Comparison of ENCODE assay signal across 30 cellular contexts in genomic region chr11:66985508-66986177, GRCh38. TPM values are rescaled to one million over a fixed set of nuclear protein-coding genes. Genes with fewer than 3 reads are reported as not detected.
DNase-seq lines count a peak whose midpoint lies in the region; ATAC-seq and TF ChIP-seq lines count a peak whose summit lies in the region.
"Had no signal": no experiment of that assay in that cellular context is flagged by ENCODE, and none has a peak within 500 bp of the region (broad histone marks: within the 10 kb centered on the region; RNA-seq: fewer than 3 reads in every experiment).

No MANE protein-coding gene starts in this region.

- H3K36me3 Mint-ChIP-seq in activated naive CD4-positive, alpha-beta T cell treated with anti-CD3 and anti-CD28 coated beads, Interleukin-2, amount 50 U/mL, for 72 hours: no peaks in the 10 kb centered on the region
- no peaks in the 10 kb centered on the region for H3K36me3 Mint-ChIP-seq in neural progenitor cell
- H3K36me3 Mint-ChIP-seq: activated naive CD8-positive, alpha-beta T cell treated with anti-CD3 and anti-CD28 coated beads for 36 hours; CD4-positive, alpha-beta memory T cell; mesothelial cell of epicardium; natural killer cell treated with Interleukin-12 subunit alpha and Interleukin-12 subunit beta and Interleukin-15 and Interleukin-18, amount 100 ng/mL, for 72 hours; stimulated activated effector memory CD8-positive, alpha-beta T cell treated with anti-CD3 and anti-CD28 coated beads, Interleukin-12 subunit alpha, Interleukin-12 subunit beta, amount 100 ng/mL, for 72 hours had no signal

- H3K27ac Mint-ChIP-seq in activated naive CD4-positive, alpha-beta T cell treated with anti-CD3 and anti-CD28 coated beads, Interleukin-2, amount 50 U/mL, for 72 hours: no peak overlapping the region
- no peak overlapping the region for H3K27ac Mint-ChIP-seq in neural progenitor cell
- H3K27ac Mint-ChIP-seq: activated naive CD8-positive, alpha-beta T cell treated with anti-CD3 and anti-CD28 coated beads for 36 hours; IgD-negative memory B cell; mesothelial cell of epicardium; natural killer cell treated with Interleukin-12 subunit alpha and Interleukin-12 subunit beta and Interleukin-15 and Interleukin-18, amount 100 ng/mL, for 72 hours; stimulated activated effector memory CD8-positive, alpha-beta T cell treated with anti-CD3 and anti-CD28 coated beads, Interleukin-12 subunit alpha, Interleukin-12 subunit beta, amount 100 ng/mL, for 72 hours had no signal

- H3K27me3 Mint-ChIP-seq in neural progenitor cell (ENCODE audit: insufficient read depth, low read depth): peaks cover 26% of the 10 kb centered on the region

- H3K9me3 ChIP-seq in HCT116 (ENCODE audit: control insufficient read depth in 1 of 2, insufficient read depth in 1 of 2, low read depth in 1 of 2, low read length in 2 of 2) (peaks cover 0 to 4% of the 10 kb centered on the region in 2 experiments; a peak in 1 of 4 replicates), liver (ENCODE audit: control insufficient read depth in 4 of 4, low read length in 3 of 4) (no peaks in the 10 kb centered on the region), neural progenitor cell (ENCODE audit: low read depth) (no peaks in the 10 kb centered on the region)
- H3K9me3 ChIP-seq: colonic mucosa, esophagus squamous epithelium, HAP-1, suprapubic skin had no signal

- POLR2A ChIA-PET in HCT116 (lab: Charles Lee): no interaction called here

- peaks cover 16% of the 10 kb centered on the region for H3K4me1 Mint-ChIP-seq in neural progenitor cell

- H3K9ac ChIP-seq in HCT116 (ENCODE audit: low read length) (no peak overlapping the region), liver (ENCODE audit: low read depth in 1 of 2, low read length in 2 of 2) (no peak overlapping the region), neural progenitor cell (no peak overlapping the region)

- H3K27ac ChIP-seq in 22Rv1: peak overlapping the region; percentile 37; the same call in 1 of the 2 replicates
- H3K27ac ChIP-seq in HCT116 (ENCODE audit: low read depth, low read length): peak overlapping the region; percentile 29; the same call in 1 of the 2 replicates
- H3K27ac ChIP-seq in liver (ENCODE audit: low read depth in 1 of 2, low read length in 2 of 2): peak overlapping the region; percentile 11 to 28
- H3K27ac ChIP-seq in neural progenitor cell: no peak overlapping the region
- H3K27ac ChIP-seq: colonic mucosa, esophagus squamous epithelium, suprapubic skin had no signal

- no peaks in the 10 kb centered on the region for H3K9me2 ChIP-seq in HCT116 (ENCODE audit: insufficient read depth)

- no peak overlapping the region for H3K4me3 ChIP-seq in HCT116 (replicated peaks in 1 of 2; ENCODE audit: low read depth in 1 of 2, low read length in 2 of 2)
- H3K4me3 ChIP-seq in liver (ENCODE audit: low read depth in 1 of 3, low read length in 3 of 3): no peak overlapping the region
- no peak overlapping the region for H3K4me3 ChIP-seq in neural progenitor cell
- H3K4me3 ChIP-seq: colonic mucosa, esophagus squamous epithelium, HAP-1, suprapubic skin had no signal

- intact Hi-C loops in HCT116 (cut with micrococcal nuclease): loop anchor here (5.0 kb wide), 1 partner anchor 37 kb away; the partner anchor contains the start of gene SYT12

- ATAC-seq in HCT116: no peak
- no peak for ATAC-seq in activated naive CD4-positive, alpha-beta T cell treated with anti-CD3 and anti-CD28 coated beads, Interleukin-2, amount 50 U/mL, for 72 hours

- peaks cover 64 to 71% of the 10 kb centered on the region in 2 experiments for H3K4me1 ChIP-seq in HCT116 (ENCODE audit: control insufficient read depth in 1 of 2, insufficient read depth in 2 of 2, low read length in 2 of 2)
- peaks cover 5 to 41% (median 29%) of the 10 kb centered on the region in 4 donors for H3K4me1 ChIP-seq in liver (ENCODE audit: control insufficient read depth in 4 of 4, insufficient read depth in 4 of 4, low read length in 3 of 4)
- H3K4me1 ChIP-seq in neural progenitor cell: no peaks in the 10 kb centered on the region

- DNase-seq in HCT116 (ENCODE audit: low read depth, low spot score) (no peak), cerebellar nuclear complex (lab: John Stamatoyannopoulos, UW) (peak; percentile 52 to 87), neural progenitor cell (ENCODE audit: low spot score) (no peak), NCI-H1436 (lab: John Stamatoyannopoulos, UW) (no peak)
- DNase-seq in activated naive CD4-positive, alpha-beta T cell treated with anti-CD3 and anti-CD28 coated beads, Interleukin-2, amount 50 U/mL, for 72 hours (ENCODE audit: low spot score in 2 of 2): no peak
- DNase-seq in activated CD4-positive, alpha-beta T cell treated with anti-CD3 and anti-CD28 coated beads for 4 hours: no peak
- DNase-seq: activated CD4-positive, alpha-beta T cell treated with anti-CD3 and anti-CD28 coated beads, Interleukin-2, amount 10 ng/mL, durations not matched to agents 7 days and 5 days; activated naive CD8-positive, alpha-beta T cell treated with anti-CD3 and anti-CD28 coated beads for 36 hours; CD4-positive, alpha-beta memory T cell; colonic mucosa; esophagus squamous epithelium; GF-D8; kidney glomerular epithelial cell; MM.1S; NCI-H1417 treated with DMSO at 0.1 percent for 48 hours; NCI-H2171; NCI-H526 treated with DMSO at 0.1 percent for 48 hours; SHP77; small intestine; stimulated activated CD4-positive, alpha-beta T cell treated with anti-CD3 and anti-CD28 coated beads, Interleukin-2, amount 100 ng/mL, for 24 hours; SW 1271 had no signal

- no peaks in the 10 kb centered on the region for H3K36me3 ChIP-seq in HCT116 (ENCODE audit: control insufficient read depth in 1 of 2, insufficient read depth in 2 of 2, low read length in 2 of 2)
- H3K36me3 ChIP-seq in liver (ENCODE audit: control insufficient read depth in 4 of 4, insufficient read depth in 3 of 4, low read depth in 1 of 4, low read length in 3 of 4): no peaks in the 10 kb centered on the region
- no peaks in the 10 kb centered on the region for H3K36me3 ChIP-seq in neural progenitor cell
- H3K36me3 ChIP-seq: colonic mucosa, esophagus squamous epithelium, HAP-1, suprapubic skin had no signal

- BruUV-seq in HCT116 (replicated peaks; lab: Mats Ljungman, UMichigan): no TSS peak

- RAD21 ChIA-PET in HCT116 (lab: Charles Lee; ENCODE audit: low non-redundant PET in 1 of 2, low total read pairs in 2 of 2, uncharacterized antibody in 2 of 2, unreplicated experiment in 2 of 2): interaction anchor here in 1 of 2 experiments (0.6 kb wide), 1 partner anchor 47 kb away, joined by 3 read pairs; no protein-coding TSS in a partner anchor

- no peaks in the 10 kb centered on the region for H3F3A ChIP-seq in neural progenitor cell (ENCODE audit: low read depth)

- no peaks in the 10 kb centered on the region for H4K20me1 ChIP-seq in HCT116 (ENCODE audit: insufficient read depth)
- H4K20me1 ChIP-seq in neural progenitor cell (ENCODE audit: low read depth): no peaks in the 10 kb centered on the region

- H2AFZ ChIP-seq in HCT116 (ENCODE audit: low read depth, low read length, poor library complexity, severe bottlenecking) (no peak overlapping the region), neural progenitor cell (replicated peaks) (no peak overlapping the region)

- no peak for TF ChIP-seq RAD21 in HCT116 (IDR thresholded peaks at IDR 0.05; ENCODE audit: low read depth)
- TF ChIP-seq RAD21 in liver (IDR thresholded peaks at IDR 0.05): peak; percentile 2 to 42

- no peak for TF ChIP-seq CTCF in 22Rv1 (IDR thresholded peaks at IDR 0.05)
- TF ChIP-seq CTCF in HCT116 (IDR thresholded peaks at IDR 0.05 in 2 of 3, conservative IDR thresholded peaks at IDR 0.05 in 1 of 3; ENCODE audit: borderline replicate concordance in 1 of 3, insufficient read depth in 1 of 3, low read depth in 2 of 3, low read length in 2 of 3): no peak
- no peak for TF ChIP-seq CTCF in liver (IDR thresholded peaks at IDR 0.05; ENCODE audit: low read depth, low read length, missing input control)
- no peak for TF ChIP-seq CTCF in neural progenitor cell (IDR thresholded peaks at IDR 0.05)

- H3K4me2 ChIP-seq in HCT116 (ENCODE audit: low read length) (peak overlapping the region; percentile 46), neural progenitor cell (no peak overlapping the region)

- WGBS in liver: 64% methylated on average over 8 of the region's 8 CpGs

- TF ChIP-seq POLR2A in HCT116 (IDR thresholded peaks at IDR 0.05; ENCODE audit: borderline replicate concordance, extremely low read depth, insufficient read depth, insufficient read length): no peak

- H3K79me2 ChIP-seq in HCT116 (ENCODE audit: insufficient read depth, low read length) (no peaks in the 10 kb centered on the region), neural progenitor cell (ENCODE audit: low read depth) (no peaks in the 10 kb centered on the region)

- no peaks in the 10 kb centered on the region for H3K9me3 Mint-ChIP-seq in activated naive CD4-positive, alpha-beta T cell treated with anti-CD3 and anti-CD28 coated beads, Interleukin-2, amount 50 U/mL, for 72 hours
- no peaks in the 10 kb centered on the region for H3K9me3 Mint-ChIP-seq in neural progenitor cell
- H3K9me3 Mint-ChIP-seq: activated CD4-positive, alpha-beta T cell treated with anti-CD3 and anti-CD28 coated beads, Interleukin-2, amount 10 ng/mL, durations not matched to agents 7 days and 5 days; activated naive CD8-positive, alpha-beta T cell treated with anti-CD3 and anti-CD28 coated beads for 36 hours; CD4-positive, alpha-beta memory T cell; IgD-negative memory B cell; mesothelial cell of epicardium; natural killer cell treated with Interleukin-12 subunit alpha and Interleukin-12 subunit beta and Interleukin-15 and Interleukin-18, amount 100 ng/mL, for 72 hours; stimulated activated effector memory CD8-positive, alpha-beta T cell treated with anti-CD3 and anti-CD28 coated beads, Interleukin-12 subunit alpha, Interleukin-12 subunit beta, amount 100 ng/mL, for 72 hours had no signal

- H3K27me3 ChIP-seq in HCT116 (ENCODE audit: insufficient read depth, low read length) (no peaks in the 10 kb centered on the region), liver (ENCODE audit: control insufficient read depth in 4 of 4, insufficient read depth in 4 of 4, low read length in 3 of 4) (no peaks in the 10 kb centered on the region), neural progenitor cell (no peaks in the 10 kb centered on the region)
- H3K27me3 ChIP-seq: colonic mucosa, esophagus squamous epithelium, suprapubic skin had no signal

- CTCF ChIA-PET in HCT116 (lab: Charles Lee): interaction anchor here (2.6 kb wide), 1 partner anchor 9 kb away, joined by 8 read pairs; no protein-coding TSS in a partner anchor

- no peak overlapping the region for H3K4me3 Mint-ChIP-seq in neural progenitor cell
- H3K4me3 Mint-ChIP-seq: activated CD4-positive, alpha-beta T cell treated with anti-CD3 and anti-CD28 coated beads, Interleukin-2, amount 10 ng/mL, durations not matched to agents 7 days and 5 days; activated naive CD8-positive, alpha-beta T cell treated with anti-CD3 and anti-CD28 coated beads for 36 hours; CD4-positive, alpha-beta memory T cell; mesothelial cell of epicardium; natural killer cell treated with Interleukin-12 subunit alpha and Interleukin-12 subunit beta and Interleukin-15 and Interleukin-18, amount 100 ng/mL, for 72 hours; stimulated activated effector memory CD8-positive, alpha-beta T cell treated with anti-CD3 and anti-CD28 coated beads, Interleukin-12 subunit alpha, Interleukin-12 subunit beta, amount 100 ng/mL, for 72 hours had no signal

RNA-seq across cellular contexts. Expression of gene C11orf86, which starts 10.5 kb away (rescaled TPM):
- total RNA-seq in HCT116 (2021; ENCODE audit: unreplicated experiment) (0.25 TPM), liver (not detected), neural progenitor cell (ENCODE audit: low replicate concordance) (not detected in 2 replicates)
- polyA plus RNA-seq in HCT116 (2012): 0.25 and 0.50 TPM in 2 replicates
- polyA plus RNA-seq in liver: under 1 TPM in 1 of 2 donors, not detected in 1; 0.18 TPM
- not detected for total RNA-seq in activated naive CD4-positive, alpha-beta T cell treated with anti-CD3 and anti-CD28 coated beads, Interleukin-2, amount 50 U/mL, for 72 hours
- total RNA-seq: activated CD4-positive, alpha-beta T cell treated with anti-CD3 and anti-CD28 coated beads, Interleukin-2, amount 10 ng/mL, durations not matched to agents 7 days and 5 days; activated naive CD8-positive, alpha-beta T cell treated with anti-CD3 and anti-CD28 coated beads for 36 hours; CD4-positive, alpha-beta memory T cell; esophagus squamous epithelium; mesothelial cell of epicardium; natural killer cell treated with Interleukin-12 subunit alpha and Interleukin-12 subunit beta and Interleukin-15 and Interleukin-18, amount 100 ng/mL, for 72 hours; progenitor cell of endocrine pancreas; suprapubic skin had no signal
- polyA plus RNA-seq: CD4-positive, alpha-beta memory T cell; IgD-negative memory B cell had no signal

RNA-seq across cellular contexts. Expression of gene PC, which starts 27.5 kb away (rescaled TPM):
- 24.1 TPM for total RNA-seq in HCT116 (2021; ENCODE audit: unreplicated experiment)
- 23.7 and 26.8 TPM in 2 replicates for polyA plus RNA-seq in HCT116 (2012)
- total RNA-seq in liver: 100 to 1,000 TPM; 144 to 384 TPM
- polyA plus RNA-seq in liver: 100 to 1,000 TPM; 209 to 583 TPM
- total RNA-seq in activated naive CD4-positive, alpha-beta T cell treated with anti-CD3 and anti-CD28 coated beads, Interleukin-2, amount 50 U/mL, for 72 hours: 10 to 100 TPM in 1 of 2 donors, 1 to 10 TPM in 1; 4.6 to 11.5 TPM
- 11.4 and 20.4 TPM in 2 replicates for total RNA-seq in neural progenitor cell (ENCODE audit: low replicate concordance)

RNA-seq across cellular contexts. Expression of gene SYT12, which starts 37.3 kb away (rescaled TPM):
- total RNA-seq in HCT116 (2021; ENCODE audit: unreplicated experiment) (4.3 TPM), liver (1 to 10 TPM; 1.0 to 1.8 TPM), neural progenitor cell (ENCODE audit: low replicate concordance) (0.50 and 0.67 TPM in 2 replicates)
- polyA plus RNA-seq in HCT116 (2012): 4.7 and 4.8 TPM in 2 replicates
- 10 to 100 TPM in 1 of 2 donors, under 1 TPM in 1; 0.47 to 12.1 TPM for polyA plus RNA-seq in liver
- under 1 TPM in 1 of 2 donors, not detected in 1; 0.05 TPM for total RNA-seq in activated naive CD4-positive, alpha-beta T cell treated with anti-CD3 and anti-CD28 coated beads, Interleukin-2, amount 50 U/mL, for 72 hours
- total RNA-seq: activated CD4-positive, alpha-beta T cell treated with anti-CD3 and anti-CD28 coated beads, Interleukin-2, amount 10 ng/mL, durations not matched to agents 7 days and 5 days; activated naive CD8-positive, alpha-beta T cell treated with anti-CD3 and anti-CD28 coated beads for 36 hours; CD4-positive, alpha-beta memory T cell had no signal
- polyA plus RNA-seq: CD4-positive, alpha-beta memory T cell; IgD-negative memory B cell had no signal

Comparison
In these comparisons a context has a peak if more than half of its experiments do, and no peak if none do; other contexts are left out.
1. DNase-seq: peak in cerebellar nuclear complex (2 of 2); none in HCT116 (single experiment), activated naive CD4-positive, alpha-beta T cell treated with anti-CD3 and anti-CD28 coated beads, Interleukin-2, amount 50 U/mL, for 72 hours (0 of 2), neural progenitor cell (single experiment), activated CD4-positive, alpha-beta T cell treated with anti-CD3 and anti-CD28 coated beads for 4 hours (0 of 2) and NCI-H1436 (single experiment).